13 cellular contexts compared by ENCODE assay signal in the genomic region with DNA sequence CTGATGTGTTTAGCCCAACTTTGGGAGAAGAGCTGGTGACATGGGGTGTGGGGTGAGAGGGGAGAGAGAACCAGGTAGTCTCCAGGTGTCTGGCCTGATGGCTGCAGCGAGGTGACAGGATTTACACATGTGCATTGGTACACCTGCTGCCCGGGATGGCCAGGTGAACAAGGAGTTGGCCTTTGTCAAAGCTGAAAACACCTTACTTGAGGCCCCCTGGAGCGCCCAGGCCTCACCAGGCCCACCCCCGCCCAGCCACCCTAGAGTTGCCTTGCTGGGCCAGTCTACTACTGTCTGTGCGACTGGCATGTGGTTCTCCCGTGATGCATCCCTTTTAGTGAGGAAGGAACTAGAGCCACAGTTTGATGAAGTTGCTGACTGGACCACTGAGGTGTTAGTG.
"Had no signal": no experiment of that assay in that cellular context is flagged by ENCODE, and none has a peak within 500 bp of the region (broad histone marks: within the 10 kb centered on the region; RNA-seq: fewer than 3 reads in every experiment).

No MANE protein-coding gene starts in this region.

- H3K9me3 ChIP-seq: testis had no signal

- ATAC-seq: stimulated activated naive CD8-positive, alpha-beta T cell treated with anti-CD3 and anti-CD28 coated beads, Interleukin-15, amount 100 ng/mL, for 72 hours had no signal

- H3K4me3 Mint-ChIP-seq: activated naive CD4-positive, alpha-beta T cell treated with anti-CD3 and anti-CD28 coated beads, Interleukin-2, amount 50 U/mL, for 24 hours; activated T-cell treated with anti-CD3 and anti-CD28 coated beads, Interleukin-2, amount 50 U/mL, for 24 hours; immature natural killer cell; stimulated activated naive CD8-positive, alpha-beta T cell treated with anti-CD3 and anti-CD28 coated beads, Interleukin-15, amount 100 ng/mL, for 72 hours; T-helper 2 cell treated with Interferon-gamma antibody and Interleukin-4, amounts not matched to agents 5 μg/mL and 100 μg/mL, for 36 hours had no signal

- H3K27ac ChIP-seq: testis had no signal

- H3K4me3 ChIP-seq: testis had no signal

- DNase-seq: activated CD4-positive, CD25-positive, alpha-beta regulatory T cell; activated effector memory CD4-positive, alpha-beta T cell treated with Interleukin-2 at 50 U/mL for 16 hours; activated T-cell treated with anti-CD3 and anti-CD28 coated beads, Interleukin-2, amount 50 U/mL, for 24 hours; amniotic stem cell; cortex of kidney; effector CD8-positive, alpha-beta T cell; foreskin fibroblast; immature natural killer cell; small intestine; stimulated activated naive CD8-positive, alpha-beta T cell treated with anti-CD3 and anti-CD28 coated beads, Interleukin-15, amount 100 ng/mL, for 72 hours; testis had no signal

- H3K27me3 Mint-ChIP-seq: activated naive CD4-positive, alpha-beta T cell treated with anti-CD3 and anti-CD28 coated beads, Interleukin-2, amount 50 U/mL, for 24 hours; activated T-cell treated with anti-CD3 and anti-CD28 coated beads, Interleukin-2, amount 50 U/mL, for 24 hours; stimulated activated naive CD8-positive, alpha-beta T cell treated with anti-CD3 and anti-CD28 coated beads, Interleukin-15, amount 100 ng/mL, for 72 hours had no signal

- H3K9me3 Mint-ChIP-seq: activated naive CD4-positive, alpha-beta T cell treated with anti-CD3 and anti-CD28 coated beads, Interleukin-2, amount 50 U/mL, for 24 hours; activated T-cell treated with anti-CD3 and anti-CD28 coated beads, Interleukin-2, amount 50 U/mL, for 24 hours; immature natural killer cell; stimulated activated naive CD8-positive, alpha-beta T cell treated with anti-CD3 and anti-CD28 coated beads, Interleukin-15, amount 100 ng/mL, for 72 hours; T-helper 2 cell treated with Interferon-gamma antibody and Interleukin-4, amounts not matched to agents 5 μg/mL and 100 μg/mL, for 36 hours had no signal

- H3K27me3 ChIP-seq: testis had no signal

- H3K27ac Mint-ChIP-seq: activated naive CD4-positive, alpha-beta T cell treated with anti-CD3 and anti-CD28 coated beads, Interleukin-2, amount 50 U/mL, for 24 hours; activated T-cell treated with anti-CD3 and anti-CD28 coated beads, Interleukin-2, amount 50 U/mL, for 24 hours; immature natural killer cell; stimulated activated naive CD8-positive, alpha-beta T cell treated with anti-CD3 and anti-CD28 coated beads, Interleukin-15, amount 100 ng/mL, for 72 hours; T-helper 2 cell treated with Interferon-gamma antibody and Interleukin-4, amounts not matched to agents 5 μg/mL and 100 μg/mL, for 36 hours had no signal
